Comparison of ENCODE assay signal across 8 cellular contexts in genomic region chr3:27312044-27312668, GRCh38. TPM values are rescaled to one million over a fixed set of nuclear protein-coding genes. Genes with fewer than 3 reads are reported as not detected.
DNase-seq lines count a peak whose midpoint lies in the region; ATAC-seq and TF ChIP-seq lines count a peak whose summit lies in the region.

No MANE protein-coding gene starts in this region.

- H3K27me3 Mint-ChIP-seq in brain: no peaks in the 10 kb centered on the region
- no peaks in the 10 kb centered on the region for H3K27me3 Mint-ChIP-seq in stimulated activated naive CD8-positive, alpha-beta T cell treated with anti-CD3 and anti-CD28 coated beads, Interleukin-15, amount 100 ng/mL, for 72 hours

- no peak overlapping the region for H3K4me3 Mint-ChIP-seq in brain
- H3K4me3 Mint-ChIP-seq in stimulated activated naive CD8-positive, alpha-beta T cell treated with anti-CD3 and anti-CD28 coated beads, Interleukin-15, amount 100 ng/mL, for 72 hours: no peak overlapping the region

- no peaks in the 10 kb centered on the region for H3K36me3 Mint-ChIP-seq in brain

- ATAC-seq in GM19397 (IDR thresholded peaks at IDR 0.05; ENCODE audit: unreplicated experiment) (peak; percentile 92), HG03354 (IDR thresholded peaks at IDR 0.05; ENCODE audit: poor library complexity, severe bottlenecking, unreplicated experiment) (peak; percentile 94)
- ATAC-seq in stimulated activated naive CD8-positive, alpha-beta T cell treated with anti-CD3 and anti-CD28 coated beads, Interleukin-15, amount 100 ng/mL, for 72 hours: peak; percentile 58

- DNase-seq in NCI-H1417 (lab: John Stamatoyannopoulos, UW) (peak; percentile 14 to 76 (median 37)), NCI-H1417 treated with DMSO at 0.1 percent for 48 hours (lab: John Stamatoyannopoulos, UW) (no peak), NCI-H748 (lab: John Stamatoyannopoulos, UW; ENCODE audit: unreplicated experiment) (peak; percentile 58), iPS-NIHi7 (ENCODE audit: extremely low spot score) (peak; percentile 74)
- DNase-seq in stimulated activated naive CD8-positive, alpha-beta T cell treated with anti-CD3 and anti-CD28 coated beads, Interleukin-15, amount 100 ng/mL, for 72 hours: peak in 1 of 2 donors; percentile 3

- peak; percentile 74 to 76 for TF ChIP-seq CTCF in brain (conservative IDR thresholded peaks at IDR 0.05)

- no peaks in the 10 kb centered on the region for H3K4me1 Mint-ChIP-seq in brain
- H3K4me1 Mint-ChIP-seq in stimulated activated naive CD8-positive, alpha-beta T cell treated with anti-CD3 and anti-CD28 coated beads, Interleukin-15, amount 100 ng/mL, for 72 hours: no peaks in the 10 kb centered on the region

- no peak overlapping the region for H3K27ac Mint-ChIP-seq in brain
- no peak overlapping the region for H3K27ac Mint-ChIP-seq in stimulated activated naive CD8-positive, alpha-beta T cell treated with anti-CD3 and anti-CD28 coated beads, Interleukin-15, amount 100 ng/mL, for 72 hours

- H3K9me3 Mint-ChIP-seq in brain: no peaks in the 10 kb centered on the region
- H3K9me3 Mint-ChIP-seq in stimulated activated naive CD8-positive, alpha-beta T cell treated with anti-CD3 and anti-CD28 coated beads, Interleukin-15, amount 100 ng/mL, for 72 hours: no peaks in the 10 kb centered on the region

RNA-seq across cellular contexts. Expression of gene NEK10, which starts 57.0 kb away (rescaled TPM):
- polyA plus RNA-seq in brain (ENCODE audit: insufficient read depth, low read depth, low replicate concordance): 0.20 TPM
